2 cellular contexts compared by ENCODE assay signal in the genomic region with DNA sequence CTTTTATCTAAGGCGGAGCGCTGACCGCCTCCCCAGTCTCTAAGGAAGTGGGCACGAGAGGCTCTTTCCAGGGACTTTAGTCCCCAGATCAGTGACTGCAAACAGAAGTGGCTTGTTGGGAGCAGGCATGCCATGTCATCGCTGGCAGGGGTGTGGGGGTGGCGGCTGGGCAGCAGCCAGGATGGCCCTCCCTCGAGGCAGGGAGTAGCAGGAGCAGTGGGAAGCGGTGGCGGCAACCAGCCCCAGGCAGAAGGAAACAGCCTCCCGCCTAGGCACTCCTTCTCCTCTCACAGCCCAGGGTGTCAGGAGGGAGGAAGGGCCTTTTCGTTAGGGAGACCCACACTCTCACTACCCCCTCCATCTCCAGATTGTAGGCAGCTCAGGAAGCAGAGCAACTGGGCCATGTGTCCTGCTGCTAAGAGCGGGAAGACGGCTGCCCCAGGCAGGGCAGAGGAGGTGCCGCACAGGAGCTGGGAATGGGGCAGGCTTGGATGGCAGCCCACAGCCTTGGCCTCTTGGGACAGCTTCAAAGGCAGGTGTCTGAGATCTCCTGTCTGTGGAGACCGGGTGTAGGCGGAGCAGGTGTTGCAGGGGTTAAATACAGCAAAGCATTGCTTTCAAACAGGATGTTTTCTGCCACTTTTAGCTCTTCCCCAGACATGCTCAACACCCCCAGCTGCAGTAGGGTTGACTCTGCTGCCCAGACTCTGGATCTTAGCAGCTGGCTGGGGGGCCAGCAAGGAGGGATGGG.
TF ChIP-seq lines count a peak whose summit lies in the region.

No MANE protein-coding gene starts in this region.

TF ChIP-seq in SK-N-SH, 30 proteins besides CTCF, POLR2A, EP300 and RAD21 (continued from another document):
- TF ChIP-seq, protein P1, sequence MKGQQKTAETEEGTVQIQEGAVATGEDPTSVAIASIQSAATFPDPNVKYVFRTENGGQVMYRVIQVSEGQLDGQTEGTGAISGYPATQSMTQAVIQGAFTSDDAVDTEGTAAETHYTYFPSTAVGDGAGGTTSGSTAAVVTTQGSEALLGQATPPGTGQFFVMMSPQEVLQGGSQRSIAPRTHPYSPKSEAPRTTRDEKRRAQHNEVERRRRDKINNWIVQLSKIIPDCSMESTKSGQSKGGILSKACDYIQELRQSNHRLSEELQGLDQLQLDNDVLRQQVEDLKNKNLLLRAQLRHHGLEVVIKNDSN (IDR thresholded peaks at IDR 0.05; ENCODE audit: borderline replicate concordance, low read depth) = no peak
- no peak for TF ChIP-seq YY1 (IDR thresholded peaks at IDR 0.05; ENCODE audit: low read depth)
- TF ChIP-seq, protein P2, sequence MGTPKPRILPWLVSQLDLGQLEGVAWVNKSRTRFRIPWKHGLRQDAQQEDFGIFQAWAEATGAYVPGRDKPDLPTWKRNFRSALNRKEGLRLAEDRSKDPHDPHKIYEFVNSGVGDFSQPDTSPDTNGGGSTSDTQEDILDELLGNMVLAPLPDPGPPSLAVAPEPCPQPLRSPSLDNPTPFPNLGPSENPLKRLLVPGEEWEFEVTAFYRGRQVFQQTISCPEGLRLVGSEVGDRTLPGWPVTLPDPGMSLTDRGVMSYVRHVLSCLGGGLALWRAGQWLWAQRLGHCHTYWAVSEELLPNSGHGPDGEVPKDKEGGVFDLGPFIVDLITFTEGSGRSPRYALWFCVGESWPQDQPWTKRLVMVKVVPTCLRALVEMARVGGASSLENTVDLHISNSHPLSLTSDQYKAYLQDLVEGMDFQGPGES (IDR thresholded peaks at IDR 0.05; ENCODE audit: low read depth, low read length) = no peak
- TF ChIP-seq RXRA (IDR thresholded peaks at IDR 0.05; ENCODE audit: borderline replicate concordance, low read depth) = no peak
- TF ChIP-seq GATA2 (CRISPR knock-in tag; IDR thresholded peaks at IDR 0.05) = no peak
- no peak for TF ChIP-seq NFIC (IDR thresholded peaks at IDR 0.05; ENCODE audit: borderline replicate concordance)
- no peak for TF ChIP-seq GABPA (IDR thresholded peaks at IDR 0.05; ENCODE audit: low read depth)
- no peak for TF ChIP-seq RCOR1 (IDR thresholded peaks at IDR 0.05; ENCODE audit: low read length)
- TF ChIP-seq EZH2phosphoT487 (IDR thresholded peaks at IDR 0.05; ENCODE audit: borderline replicate concordance, low read depth) = no peak
- TF ChIP-seq MEF2A (IDR thresholded peaks at IDR 0.05; ENCODE audit: borderline replicate concordance, low read depth) = no peak

TF ChIP-seq in SK-N-SH treated with all-trans-retinoic acid at 6 μM for 48 hours, 23 proteins besides CTCF, POLR2A, EP300 and RAD21 (continued from another document):
- TF ChIP-seq, protein P3, sequence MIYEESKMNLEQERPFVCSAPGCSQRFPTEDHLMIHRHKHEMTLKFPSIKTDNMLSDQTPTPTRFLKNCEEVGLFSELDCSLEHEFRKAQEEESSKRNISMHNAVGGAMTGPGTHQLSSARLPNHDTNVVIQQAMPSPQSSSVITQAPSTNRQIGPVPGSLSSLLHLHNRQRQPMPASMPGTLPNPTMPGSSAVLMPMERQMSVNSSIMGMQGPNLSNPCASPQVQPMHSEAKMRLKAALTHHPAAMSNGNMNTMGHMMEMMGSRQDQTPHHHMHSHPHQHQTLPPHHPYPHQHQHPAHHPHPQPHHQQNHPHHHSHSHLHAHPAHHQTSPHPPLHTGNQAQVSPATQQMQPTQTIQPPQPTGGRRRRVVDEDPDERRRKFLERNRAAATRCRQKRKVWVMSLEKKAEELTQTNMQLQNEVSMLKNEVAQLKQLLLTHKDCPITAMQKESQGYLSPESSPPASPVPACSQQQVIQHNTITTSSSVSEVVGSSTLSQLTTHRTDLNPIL (CRISPR knock-in tag; IDR thresholded peaks at IDR 0.05; ENCODE audit: low read depth) = no peak
TF ChIP-seq in SK-N-SH treated with all-trans-retinoic acid at 6 μM for 48 hours: peak in this region for 0.
